ENCODE assay signal across 18 cellular contexts in genomic region chr4:138978600-138978999, GRCh38. TPM values are rescaled to one million over a fixed set of nuclear protein-coding genes. Genes with fewer than 3 reads are reported as not detected.
A peak's percentile ranks its signal among the peaks of the same experiment; 100 is the strongest.
DNase-seq lines count a peak whose midpoint lies in the region; ATAC-seq and TF ChIP-seq lines count a peak whose summit lies in the region.
"Had no signal": no experiment of that assay in that cellular context is flagged by ENCODE, and none has a peak within 500 bp of the region (broad histone marks: within the 10 kb centered on the region; RNA-seq: fewer than 3 reads in every experiment).

No MANE protein-coding gene starts in this region.

- peak overlapping the region; percentile 34 for H2BK120ac ChIP-seq in mesenchymal stem cell (ENCODE audit: low read depth, low read length)

- H2BK12ac ChIP-seq in mesenchymal stem cell (ENCODE audit: low read length in 2 of 2): no peak overlapping the region

- H3K27me3 Mint-ChIP-seq in WTC11 (ENCODE audit: low read depth) (no peaks in the 10 kb centered on the region), type B pancreatic cell (no peaks in the 10 kb centered on the region)
- H3K27me3 Mint-ChIP-seq in naive thymus-derived CD8-positive, alpha-beta T cell: peaks cover 0 to 3% (median 0%) of the 10 kb centered on the region in 5 donors

- ATAC-seq in WTC11 (no peak), GM18519 (IDR thresholded peaks at IDR 0.05; ENCODE audit: low FRiP score, unreplicated experiment) (no peak)
- no peak for ATAC-seq in naive thymus-derived CD8-positive, alpha-beta T cell
- ATAC-seq: GM12878 had no signal

- no peaks in the 10 kb centered on the region for H3K27me3 ChIP-seq in HUES48 (ENCODE audit: control insufficient read depth, insufficient read depth, low read length)
- H3K27me3 ChIP-seq in mesenchymal stem cell (ENCODE audit: control insufficient read depth in 1 of 2, insufficient read depth in 1 of 2, low read length in 2 of 2): no peaks in the 10 kb centered on the region
- H3K27me3 ChIP-seq in A673 (replicated peaks; ENCODE audit: insufficient read depth, low read depth, low read length, poor library complexity): no peaks in the 10 kb centered on the region
- H3K27me3 ChIP-seq: BE2C, Peyer's patch had no signal

- H3K36me3 Mint-ChIP-seq in WTC11 (no peaks in the 10 kb centered on the region), type B pancreatic cell (no peaks in the 10 kb centered on the region)
- no peaks in the 10 kb centered on the region for H3K36me3 Mint-ChIP-seq in naive thymus-derived CD8-positive, alpha-beta T cell
- H3K36me3 Mint-ChIP-seq: CD4-positive, alpha-beta memory T cell had no signal

- H3K9me3 ChIP-seq in HUES48 (ENCODE audit: control insufficient read depth, insufficient read depth, low read length) (no peaks in the 10 kb centered on the region), mesenchymal stem cell (ENCODE audit: control insufficient read depth, low read length) (no peaks in the 10 kb centered on the region), A673 (ENCODE audit: low read depth, low read length, poor library complexity, severe bottlenecking) (no peaks in the 10 kb centered on the region)
- H3K9me3 ChIP-seq: BE2C, Peyer's patch, SK-N-SH had no signal

- H3K27ac Mint-ChIP-seq in WTC11 (peak overlapping the region; percentile 73), type B pancreatic cell (peak overlapping the region; percentile 80)
- H3K27ac Mint-ChIP-seq in naive thymus-derived CD8-positive, alpha-beta T cell: no peak overlapping the region
- H3K27ac Mint-ChIP-seq: CD4-positive, alpha-beta memory T cell had no signal

- no peak overlapping the region for H2BK5ac ChIP-seq in mesenchymal stem cell (ENCODE audit: low read depth, low read length, poor library complexity, severe bottlenecking)

- H3K27ac ChIP-seq in HUES48 (ENCODE audit: low read depth, low read length) (peak overlapping the region; percentile 67), mesenchymal stem cell (ENCODE audit: low read length, poor library complexity, severe bottlenecking) (no peak overlapping the region), A673 (ENCODE audit: low read depth, low read length, poor library complexity, severe bottlenecking) (no peak overlapping the region)
- H3K27ac ChIP-seq: GM23248 had no signal

- no peak overlapping the region for H2BK15ac ChIP-seq in mesenchymal stem cell (ENCODE audit: low read depth, poor library complexity, severe bottlenecking)

- TF ChIP-seq CTCF in WTC11 (IDR thresholded peaks at IDR 0.05): no peak
- no peak for TF ChIP-seq CTCF in type B pancreatic cell (conservative IDR thresholded peaks at IDR 0.05)
- no peak for TF ChIP-seq CTCF in A673 (conservative IDR thresholded peaks at IDR 0.05; ENCODE audit: low read depth, low read length)

- H3K18ac ChIP-seq in mesenchymal stem cell (ENCODE audit: low read depth in 1 of 2, low read length in 2 of 2): peak overlapping the region; percentile 21 to 24

- no peak overlapping the region for H3K4me3 Mint-ChIP-seq in WTC11
- peak overlapping the region; percentile 56 for H3K4me3 Mint-ChIP-seq in type B pancreatic cell
- no peak overlapping the region for H3K4me3 Mint-ChIP-seq in naive thymus-derived CD8-positive, alpha-beta T cell
- H3K4me3 Mint-ChIP-seq: CD4-positive, alpha-beta memory T cell had no signal

- H3K4ac ChIP-seq in mesenchymal stem cell (ENCODE audit: low read depth in 1 of 2, low read length in 2 of 2): no peak overlapping the region

- POLR2A ChIA-PET in WTC11 (lab: Charles Lee) (no interaction called here), A673 (lab: Charles Lee; ENCODE audit: low non-redundant PET) (no interaction called here)
- POLR2A ChIA-PET in naive thymus-derived CD8-positive, alpha-beta T cell (lab: Charles Lee): no interaction called here

- H3K9me3 Mint-ChIP-seq in WTC11 (no peaks in the 10 kb centered on the region), type B pancreatic cell (peaks cover 3% of the 10 kb centered on the region)
- no peaks in the 10 kb centered on the region for H3K9me3 Mint-ChIP-seq in naive thymus-derived CD8-positive, alpha-beta T cell
- H3K9me3 Mint-ChIP-seq: CD4-positive, alpha-beta memory T cell had no signal

- no peak overlapping the region for H4K8ac ChIP-seq in mesenchymal stem cell (ENCODE audit: low read length)

- H3K79me1 ChIP-seq in mesenchymal stem cell (replicated peaks; ENCODE audit: low read length, poor library complexity, severe bottlenecking): no peaks in the 10 kb centered on the region

- H3K14ac ChIP-seq in mesenchymal stem cell (ENCODE audit: low read length in 2 of 2): no peak overlapping the region

- WGBS in mesenchymal stem cell: 91% methylated on average over 3 of the region's 3 CpGs

- no peak overlapping the region for H3K23ac ChIP-seq in mesenchymal stem cell (ENCODE audit: low read length in 2 of 2)

- H3K9ac ChIP-seq in HUES48 (ENCODE audit: low read depth, low read length) (no peak overlapping the region), mesenchymal stem cell (ENCODE audit: low read length) (no peak overlapping the region)
- H3K9ac ChIP-seq: GM23248, SK-N-SH had no signal

- peaks cover 61% of the 10 kb centered on the region for H3K4me1 Mint-ChIP-seq in WTC11
- H3K4me1 Mint-ChIP-seq in type B pancreatic cell (ENCODE audit: unreplicated experiment): peaks cover 34% of the 10 kb centered on the region
- H3K4me1 Mint-ChIP-seq in naive thymus-derived CD8-positive, alpha-beta T cell: peaks cover 0 to 19% (median 0%) of the 10 kb centered on the region in 4 donors
- H3K4me1 Mint-ChIP-seq: CD4-positive, alpha-beta memory T cell had no signal

- intact Hi-C loops in A673 (cut with micrococcal nuclease; ENCODE audit: unreplicated experiment): no loop called here

- CTCF ChIA-PET in WTC11 (lab: Charles Lee) (interaction anchor here (1.8 kb wide), 1 partner anchor 52 kb away, joined by 7 read pairs; no protein-coding TSS in a partner anchor), A673 (lab: Charles Lee) (no interaction called here)

- peaks cover 35% of the 10 kb centered on the region for H3K4me1 ChIP-seq in HUES48 (ENCODE audit: control insufficient read depth, insufficient read depth, low read length)
- H3K4me1 ChIP-seq in mesenchymal stem cell (ENCODE audit: control insufficient read depth, insufficient read depth, low read depth, low read length): no peaks in the 10 kb centered on the region
- H3K4me1 ChIP-seq in A673 (ENCODE audit: insufficient read depth, low read length, poor library complexity, severe bottlenecking): no peaks in the 10 kb centered on the region
- H3K4me1 ChIP-seq: BE2C, Peyer's patch had no signal

- no peak overlapping the region for H2AFZ ChIP-seq in mesenchymal stem cell (ENCODE audit: low read depth, low read length)
- H2AFZ ChIP-seq: GM23248 had no signal

- BruUV-seq in A673 (replicated peaks; lab: Mats Ljungman, UMichigan): no TSS peak

- H3K36me3 ChIP-seq in HUES48 (ENCODE audit: control insufficient read depth, insufficient read depth, low read length) (no peaks in the 10 kb centered on the region), mesenchymal stem cell (ENCODE audit: control insufficient read depth in 1 of 2, insufficient read depth in 2 of 2, low read depth in 1 of 2, low read length in 2 of 2) (no peaks in the 10 kb centered on the region), A673 (ENCODE audit: insufficient read depth, low read length, poor library complexity, severe bottlenecking) (no peaks in the 10 kb centered on the region)
- H3K36me3 ChIP-seq: BE2C, Peyer's patch had no signal

- H3K4me3 ChIP-seq in HUES48 (ENCODE audit: low read depth, low read length) (no peak overlapping the region), mesenchymal stem cell (ENCODE audit: insufficient read depth in 1 of 2, low read depth in 1 of 2, low read length in 2 of 2) (no peak overlapping the region), A673 (ENCODE audit: low read depth, low read length, poor library complexity, severe bottlenecking) (no peak overlapping the region)
- H3K4me3 ChIP-seq: GM12878, GM23248, Peyer's patch had no signal

- H3K4me2 ChIP-seq in mesenchymal stem cell (ENCODE audit: low read length, poor library complexity, severe bottlenecking): no peak overlapping the region
- H3K4me2 ChIP-seq: SK-N-SH had no signal

- DNase-seq in WTC11 (ENCODE audit: low spot score): no peak
- no peak for DNase-seq in mesenchymal stem cell
- DNase-seq in type B pancreatic cell (ENCODE audit: extremely low spot score, unreplicated experiment): no peak
- no peak for DNase-seq in naive thymus-derived CD8-positive, alpha-beta T cell
- DNase-seq in A673 (ENCODE audit: low spot score): no peak
- DNase-seq: BE2C; CD4-positive, alpha-beta memory T cell; DMS79; GM23248; MM.1S; NCI-H1092 treated with DMSO at 0.1 percent for 48 hours; NCI-H510A treated with DMSO at 0.1 percent for 48 hours; Peyer's patch; SHP77; SK-N-SH had no signal

- H2AK5ac ChIP-seq in mesenchymal stem cell (ENCODE audit: low read length, severe bottlenecking): no peak overlapping the region

- H4K91ac ChIP-seq in mesenchymal stem cell (ENCODE audit: low read length): no peak overlapping the region

TF ChIP-seq in WTC11, 78 proteins besides CTCF, POLR2A, EP300 and RAD21:
- TF ChIP-seq PREB (CRISPR knock-in tag; IDR thresholded peaks at IDR 0.05; ENCODE audit: borderline replicate concordance) (no peak), ZNF121 (CRISPR knock-in tag; IDR thresholded peaks at IDR 0.05) (0 out of 2 replicates have a peak, but pooled peaks have one; percentile 82)

RNA-seq across cellular contexts. Expression of gene NOCT, which starts 37.0 kb away (rescaled TPM):
- total RNA-seq in WTC11 (2021) (37.9 to 43.4 TPM (median 39.2 TPM) in 3 replicates), type B pancreatic cell (ENCODE audit: low replicate concordance) (9.2 and 13.6 TPM in 2 replicates), A673 (2021) (20.5 and 27.6 TPM in 2 replicates)
- polyA plus RNA-seq in mesenchymal stem cell (2013, experiment 1 of 2): 9.1 TPM
- 8.2 TPM for polyA plus RNA-seq in mesenchymal stem cell (2013, experiment 2 of 2)
- total RNA-seq in naive thymus-derived CD8-positive, alpha-beta T cell: 1 to 10 TPM; 2.0 to 2.1 TPM
- polyA plus RNA-seq in naive thymus-derived CD8-positive, alpha-beta T cell: under 1 TPM in 2 of 3 donors, not detected in 1; 0.44 to 0.51 TPM

Comparison
In these comparisons a context has a peak if more than half of its experiments do, and no peak if none do; other contexts are left out.
1. H3K27ac Mint-ChIP-seq: peak in WTC11 (single experiment) and type B pancreatic cell (single experiment); none in naive thymus-derived CD8-positive, alpha-beta T cell (0 of 10).